In genomic region chr6:106790146-106790770, GRCh38 we compare ENCODE assay signal across 1 cellular context.
TF ChIP-seq lines count a peak whose summit lies in the region.

No MANE protein-coding gene starts in this region.

TF ChIP-seq in K562, 482 proteins besides CTCF, POLR2A, EP300 and RAD21 (continued from another document):
- TF ChIP-seq, protein P1, sequence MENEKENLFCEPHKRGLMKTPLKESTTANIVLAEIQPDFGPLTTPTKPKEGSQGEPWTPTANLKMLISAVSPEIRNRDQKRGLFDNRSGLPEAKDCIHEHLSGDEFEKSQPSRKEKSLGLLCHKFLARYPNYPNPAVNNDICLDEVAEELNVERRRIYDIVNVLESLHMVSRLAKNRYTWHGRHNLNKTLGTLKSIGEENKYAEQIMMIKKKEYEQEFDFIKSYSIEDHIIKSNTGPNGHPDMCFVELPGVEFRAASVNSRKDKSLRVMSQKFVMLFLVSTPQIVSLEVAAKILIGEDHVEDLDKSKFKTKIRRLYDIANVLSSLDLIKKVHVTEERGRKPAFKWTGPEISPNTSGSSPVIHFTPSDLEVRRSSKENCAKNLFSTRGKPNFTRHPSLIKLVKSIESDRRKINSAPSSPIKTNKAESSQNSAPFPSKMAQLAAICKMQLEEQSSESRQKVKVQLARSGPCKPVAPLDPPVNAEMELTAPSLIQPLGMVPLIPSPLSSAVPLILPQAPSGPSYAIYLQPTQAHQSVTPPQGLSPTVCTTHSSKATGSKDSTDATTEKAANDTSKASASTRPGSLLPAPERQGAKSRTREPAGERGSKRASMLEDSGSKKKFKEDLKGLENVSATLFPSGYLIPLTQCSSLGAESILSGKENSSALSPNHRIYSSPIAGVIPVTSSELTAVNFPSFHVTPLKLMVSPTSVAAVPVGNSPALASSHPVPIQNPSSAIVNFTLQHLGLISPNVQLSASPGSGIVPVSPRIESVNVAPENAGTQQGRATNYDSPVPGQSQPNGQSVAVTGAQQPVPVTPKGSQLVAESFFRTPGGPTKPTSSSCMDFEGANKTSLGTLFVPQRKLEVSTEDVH (IDR thresholded peaks at IDR 0.05; ENCODE audit: low read depth, partially characterized antibody) = no peak
- TF ChIP-seq DMBX1 (CRISPR knock-in tag; IDR thresholded peaks at IDR 0.05; ENCODE audit: borderline replicate concordance) = no peak
- no peak for TF ChIP-seq TAF1 (IDR thresholded peaks at IDR 0.05; ENCODE audit: control insufficient read depth, extremely low read depth, insufficient read depth, low read length, severe bottlenecking)
- no peak for TF ChIP-seq MYNN (IDR thresholded peaks at IDR 0.05)
- TF ChIP-seq MYNN (CRISPR knock-in tag; IDR thresholded peaks at IDR 0.05) = no peak
- TF ChIP-seq, protein P2, sequence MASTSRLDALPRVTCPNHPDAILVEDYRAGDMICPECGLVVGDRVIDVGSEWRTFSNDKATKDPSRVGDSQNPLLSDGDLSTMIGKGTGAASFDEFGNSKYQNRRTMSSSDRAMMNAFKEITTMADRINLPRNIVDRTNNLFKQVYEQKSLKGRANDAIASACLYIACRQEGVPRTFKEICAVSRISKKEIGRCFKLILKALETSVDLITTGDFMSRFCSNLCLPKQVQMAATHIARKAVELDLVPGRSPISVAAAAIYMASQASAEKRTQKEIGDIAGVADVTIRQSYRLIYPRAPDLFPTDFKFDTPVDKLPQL (IDR thresholded peaks at IDR 0.05; ENCODE audit: extremely low read depth, insufficient read length) = no peak
- no peak for TF ChIP-seq POLR2AphosphoS5 (IDR thresholded peaks at IDR 0.05; ENCODE audit: control insufficient read depth, insufficient read depth, low read depth, low read length)
- TF ChIP-seq ETV6 (IDR thresholded peaks at IDR 0.05; ENCODE audit: borderline replicate concordance in 1 of 2, low read depth in 2 of 2, low read length in 1 of 2) = no peak
- TF ChIP-seq ETV6 (CRISPR knock-in tag; IDR thresholded peaks at IDR 0.05; ENCODE audit: borderline replicate concordance) = no peak
- TF ChIP-seq ZNF408 (CRISPR knock-in tag; IDR thresholded peaks at IDR 0.05; ENCODE audit: low read depth) = no peak
- no peak for TF ChIP-seq ATF6 (CRISPR knock-in tag; IDR thresholded peaks at IDR 0.05)
- no peak for TF ChIP-seq RUNX1 (IDR thresholded peaks at IDR 0.05; ENCODE audit: low read depth)
TF ChIP-seq in K562: peak in this region for 0.
